9 cellular contexts compared by ENCODE assay signal in genomic region chr3:197541756-197542539, GRCh38. TPM values are rescaled to one million over a fixed set of nuclear protein-coding genes. Genes with fewer than 3 reads are reported as not detected.
DNase-seq lines count a peak whose midpoint lies in the region; ATAC-seq and TF ChIP-seq lines count a peak whose summit lies in the region.
"Had no signal": no experiment of that assay in that cellular context is flagged by ENCODE, and none has a peak within 500 bp of the region (broad histone marks: within the 10 kb centered on the region; RNA-seq: fewer than 3 reads in every experiment).

No MANE protein-coding gene starts in this region.

- WGBS in smooth muscle cell (ENCODE audit: low lambda C conversion rate) = 45% methylated on average over 13 of the region's 13 CpGs
- WGBS in spleen, 5 donors = 71 to 83% (median 79%) methylated on average over 12 to 13 of the region's 13 CpGs

- intact Hi-C loops in spleen (cut with DNase I; ENCODE audit: low total_unique reads) = no loop called here

- H3K79me2 ChIP-seq in smooth muscle cell (ENCODE audit: low read depth) = no peaks in the 10 kb centered on the region

- no peaks in the 10 kb centered on the region for H3K27me3 ChIP-seq in brain microvascular endothelial cell (replicated peaks)
- H3K27me3 ChIP-seq in smooth muscle cell (ENCODE audit: low read depth) = no peaks in the 10 kb centered on the region
- H3K27me3 ChIP-seq in spleen (replicated peaks in 1 of 7) = no peaks in the 10 kb centered on the region

- peak overlapping the region; percentile 54 for H3K4me2 ChIP-seq in smooth muscle cell

- in situ Hi-C loops in brain microvascular endothelial cell (cut with HindIII; ENCODE audit: low pct_ligation_motif_present, low sequenced_read_pairs) = no loop called here

- H3K9ac ChIP-seq in smooth muscle cell (ENCODE audit: low read depth) = peak overlapping the region; percentile 11

- DNase-seq in brain microvascular endothelial cell = peak; percentile 86
- DNase-seq in iPS DF 19.7 (ENCODE audit: low read depth, low spot score) = peak; percentile 85
- no peak for DNase-seq in smooth muscle cell (lab: John Stamatoyannopoulos, UW; ENCODE audit: unreplicated experiment)
- DNase-seq in RKO (ENCODE audit: low spot score) = no peak
- DNase-seq in activated naive CD4-positive, alpha-beta T cell (lab: John Stamatoyannopoulos, UW) = no peak
- DNase-seq in spleen = no peak
- DNase-seq: activated gamma-delta T cell treated with Interleukin-2 at 50 U/mL for 16 hours had no signal

- no peak for ATAC-seq in HG03432 (IDR thresholded peaks at IDR 0.05; ENCODE audit: unreplicated experiment)

- peaks cover 10% of the 10 kb centered on the region for H3K4me1 ChIP-seq in smooth muscle cell (ENCODE audit: low read depth)
- H3K4me1 ChIP-seq in spleen = peaks cover 0 to 31% (median 4%) of the 10 kb centered on the region in 6 donors

- no peak overlapping the region for H2AFZ ChIP-seq in smooth muscle cell (ENCODE audit: low read depth)

- no peaks in the 10 kb centered on the region for H3F3A ChIP-seq in smooth muscle cell (ENCODE audit: low read depth)

- no peaks in the 10 kb centered on the region for H4K20me1 ChIP-seq in smooth muscle cell (ENCODE audit: low read depth)

- no peaks in the 10 kb centered on the region for H3K36me3 ChIP-seq in brain microvascular endothelial cell (replicated peaks)
- H3K36me3 ChIP-seq in smooth muscle cell (ENCODE audit: low read depth) = no peaks in the 10 kb centered on the region
- peaks cover 0 to 46% (median 4%) of the 10 kb centered on the region in 6 donors for H3K36me3 ChIP-seq in spleen

- no peaks in the 10 kb centered on the region for H3K9me3 ChIP-seq in smooth muscle cell (replicated peaks; ENCODE audit: low read depth)
- H3K9me3 ChIP-seq in spleen = no peaks in the 10 kb centered on the region

- no peak overlapping the region for H3K27ac ChIP-seq in brain microvascular endothelial cell
- H3K27ac ChIP-seq in smooth muscle cell (ENCODE audit: low read depth) = peak overlapping the region; percentile 68
- H3K27ac ChIP-seq in spleen = no peak overlapping the region

- TF ChIP-seq CTCF in brain microvascular endothelial cell (IDR thresholded peaks at IDR 0.05; ENCODE audit: low read depth, low read length, missing control alignments) = no peak
- TF ChIP-seq CTCF in smooth muscle cell (IDR thresholded peaks at IDR 0.05; ENCODE audit: borderline replicate concordance, insufficient read depth, poor library complexity, severe bottlenecking) = no peak
- TF ChIP-seq CTCF in spleen (IDR thresholded peaks at IDR 0.05 in 8 of 11, conservative IDR thresholded peaks at IDR 0.05 in 3 of 11) = no peak

- no peak for TF ChIP-seq RAD21 in Ishikawa (IDR thresholded peaks at IDR 0.05; ENCODE audit: low read depth)

- TF ChIP-seq EP300 in Ishikawa (IDR thresholded peaks at IDR 0.05; ENCODE audit: borderline replicate concordance) = no peak

- H3K4me3 ChIP-seq in brain microvascular endothelial cell (ENCODE audit: low read depth, low read length) (no peak overlapping the region), smooth muscle cell (no peak overlapping the region), spleen (no peak overlapping the region)

- no peak for TF ChIP-seq POLR2A in spleen (IDR thresholded peaks at IDR 0.05)

TF ChIP-seq in Ishikawa, 13 proteins besides CTCF, POLR2A, EP300 and RAD21:
- TF ChIP-seq FOXM1 (IDR thresholded peaks at IDR 0.05; ENCODE audit: borderline replicate concordance, low read depth) = no peak
- TF ChIP-seq, protein P1, sequence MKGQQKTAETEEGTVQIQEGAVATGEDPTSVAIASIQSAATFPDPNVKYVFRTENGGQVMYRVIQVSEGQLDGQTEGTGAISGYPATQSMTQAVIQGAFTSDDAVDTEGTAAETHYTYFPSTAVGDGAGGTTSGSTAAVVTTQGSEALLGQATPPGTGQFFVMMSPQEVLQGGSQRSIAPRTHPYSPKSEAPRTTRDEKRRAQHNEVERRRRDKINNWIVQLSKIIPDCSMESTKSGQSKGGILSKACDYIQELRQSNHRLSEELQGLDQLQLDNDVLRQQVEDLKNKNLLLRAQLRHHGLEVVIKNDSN (IDR thresholded peaks at IDR 0.05) = peak; percentile 85

RNA-seq across cellular contexts. Expression of gene BDH1, which starts 13.8 kb away (rescaled TPM):
- total RNA-seq in smooth muscle cell = 5.6 and 7.2 TPM in 2 replicates
- polyA plus RNA-seq in smooth muscle cell = 4.0 and 7.5 TPM in 2 replicates
- 10 to 100 TPM; 11.5 to 24.6 (median 17.8) TPM for total RNA-seq in spleen
- 10 to 100 TPM; 14.3 to 17.7 (median 17.3) TPM for polyA plus RNA-seq in spleen

Comparison
In these comparisons a context has a peak if more than half of its experiments do, and no peak if none do; other contexts are left out.
1. DNase-seq: peak in brain microvascular endothelial cell (single experiment) and iPS DF 19.7 (single experiment); none in smooth muscle cell (single experiment), RKO (single experiment), activated naive CD4-positive, alpha-beta T cell (0 of 4) and spleen (single experiment).